10 cellular contexts compared by ENCODE assay signal in genomic region chr17:31310877-31311276, GRCh38. TPM values are rescaled to one million over a fixed set of nuclear protein-coding genes. Genes with fewer than 3 reads are reported as not detected.
DNase-seq lines count a peak whose midpoint lies in the region; ATAC-seq and TF ChIP-seq lines count a peak whose summit lies in the region.
"Had no signal": no experiment of that assay in that cellular context is flagged by ENCODE, and none has a peak within 500 bp of the region (broad histone marks: within the 10 kb centered on the region; RNA-seq: fewer than 3 reads in every experiment).

No MANE protein-coding gene starts in this region.

- peak overlapping the region; percentile 84 to 98 (median 92) for H3K27ac Mint-ChIP-seq in CD8-positive, alpha-beta memory T cell
- peak overlapping the region; percentile 90 to 93 for H3K27ac Mint-ChIP-seq in natural killer cell treated with Interleukin-12 subunit alpha and Interleukin-12 subunit beta and Interleukin-15 and Interleukin-18, amount 100 ng/mL, for 72 hours

- H3K9me3 Mint-ChIP-seq in CD8-positive, alpha-beta memory T cell: no peaks in the 10 kb centered on the region
- no peaks in the 10 kb centered on the region for H3K9me3 Mint-ChIP-seq in natural killer cell treated with Interleukin-12 subunit alpha and Interleukin-12 subunit beta and Interleukin-15 and Interleukin-18, amount 100 ng/mL, for 72 hours
- H3K9me3 Mint-ChIP-seq: brain had no signal

- peak overlapping the region; percentile 83 for H3K4me3 ChIP-seq in CD8-positive, alpha-beta memory T cell (ENCODE audit: low read length)
- no peak overlapping the region for H3K4me3 ChIP-seq in gastroesophageal sphincter

- H3K36me3 Mint-ChIP-seq in CD8-positive, alpha-beta memory T cell: peaks cover 5 to 55% (median 12%) of the 10 kb centered on the region in 3 donors
- peaks cover 5% of the 10 kb centered on the region for H3K36me3 Mint-ChIP-seq in natural killer cell treated with Interleukin-12 subunit alpha and Interleukin-12 subunit beta and Interleukin-15 and Interleukin-18, amount 100 ng/mL, for 72 hours

- H3K27me3 Mint-ChIP-seq in CD8-positive, alpha-beta memory T cell: no peaks in the 10 kb centered on the region
- no peaks in the 10 kb centered on the region for H3K27me3 Mint-ChIP-seq in natural killer cell treated with Interleukin-12 subunit alpha and Interleukin-12 subunit beta and Interleukin-15 and Interleukin-18, amount 100 ng/mL, for 72 hours
- H3K27me3 Mint-ChIP-seq: brain had no signal

- peak overlapping the region; percentile 84 to 97 (median 92) for H3K4me3 Mint-ChIP-seq in CD8-positive, alpha-beta memory T cell
- peak overlapping the region; percentile 79 for H3K4me3 Mint-ChIP-seq in natural killer cell treated with Interleukin-12 subunit alpha and Interleukin-12 subunit beta and Interleukin-15 and Interleukin-18, amount 100 ng/mL, for 72 hours
- H3K4me3 Mint-ChIP-seq: brain had no signal

- no peak for TF ChIP-seq CTCF in gastroesophageal sphincter (IDR thresholded peaks at IDR 0.05)

- peak overlapping the region; percentile 3 for H3K27ac ChIP-seq in CD8-positive, alpha-beta memory T cell (ENCODE audit: low read depth, low read length)
- no peak overlapping the region for H3K27ac ChIP-seq in gastroesophageal sphincter

- no peak for TF ChIP-seq EP300 in gastroesophageal sphincter (IDR thresholded peaks at IDR 0.05)

- H3K27me3 ChIP-seq in CD8-positive, alpha-beta memory T cell (ENCODE audit: insufficient read depth, low read length, poor library complexity, severe bottlenecking): no peaks in the 10 kb centered on the region
- no peaks in the 10 kb centered on the region for H3K27me3 ChIP-seq in gastroesophageal sphincter

- peaks cover 59 to 72% (median 63%) of the 10 kb centered on the region in 3 donors for H3K4me1 Mint-ChIP-seq in CD8-positive, alpha-beta memory T cell
- peaks cover 35 to 61% of the 10 kb centered on the region in 2 donors for H3K4me1 Mint-ChIP-seq in natural killer cell treated with Interleukin-12 subunit alpha and Interleukin-12 subunit beta and Interleukin-15 and Interleukin-18, amount 100 ng/mL, for 72 hours (ENCODE audit: low read depth in 2 of 2)
- H3K4me1 Mint-ChIP-seq: brain had no signal

- H3K4me1 ChIP-seq in CD8-positive, alpha-beta memory T cell (ENCODE audit: insufficient read depth, low read length): peaks cover 57% of the 10 kb centered on the region
- H3K4me1 ChIP-seq in gastroesophageal sphincter: no peaks in the 10 kb centered on the region

- H3K9me3 ChIP-seq in CD8-positive, alpha-beta memory T cell (ENCODE audit: low read length): no peaks in the 10 kb centered on the region
- H3K9me3 ChIP-seq in gastroesophageal sphincter: no peaks in the 10 kb centered on the region

- H3K36me3 ChIP-seq in CD8-positive, alpha-beta memory T cell (ENCODE audit: insufficient read depth, low read length): no peaks in the 10 kb centered on the region
- H3K36me3 ChIP-seq in gastroesophageal sphincter: no peaks in the 10 kb centered on the region

- WGBS in gastroesophageal sphincter (ENCODE audit: low coverage in 1 of 2), 2 donors: 67 to 73% methylated on average over 7 of the region's 7 CpGs

- POLR2A ChIA-PET in CD8-positive, alpha-beta memory T cell (lab: Charles Lee): interaction anchor here (0.6 to 1.3 kb wide), 5 partner anchors 8 to 17 kb away, joined by 3 to 7 read pairs (median 4); partner anchors contain the start of gene EVI2A

- TF ChIP-seq POLR2A in GM19193 (IDR thresholded peaks at IDR 0.05; ENCODE audit: extremely low read depth, insufficient read depth, insufficient read length) (peak; percentile 9), gastroesophageal sphincter (IDR thresholded peaks at IDR 0.05) (no peak)

- ATAC-seq in natural killer cell treated with Interleukin-12 subunit alpha and Interleukin-12 subunit beta and Interleukin-15 and Interleukin-18, amount 100 ng/mL, for 72 hours: peak in 1 of 2 donors; percentile 41
- ATAC-seq in HG03521 (IDR thresholded peaks at IDR 0.05; ENCODE audit: unreplicated experiment) (no peak), gastroesophageal sphincter (no peak)

- CTCF ChIA-PET in CD8-positive, alpha-beta memory T cell (lab: Charles Lee): interaction anchor here (1.2 to 1.6 kb wide), 2 partner anchors 8 to 9 kb away, joined by 3 to 5 read pairs; no protein-coding TSS in a partner anchor

- DNase-seq in CD8-positive, alpha-beta memory T cell: no peak
- peak; percentile 29 to 42 for DNase-seq in activated T-cell treated with anti-CD3 and anti-CD28 coated beads, Interleukin-2, amount 50 U/mL, for 48 hours
- DNase-seq in natural killer cell treated with Interleukin-12 subunit alpha and Interleukin-12 subunit beta and Interleukin-15 and Interleukin-18, amount 100 ng/mL, for 72 hours (ENCODE audit: low spot score): no peak
- no peak for DNase-seq in NCI-H1417 (lab: John Stamatoyannopoulos, UW)
- DNase-seq: DMS 273 treated with DMSO at 0.1 percent for 48 hours, SHP77 treated with DMSO at 0.1 percent for 48 hours had no signal

RNA-seq across cellular contexts. Expression of gene EVI2B, which starts 3.0 kb away (rescaled TPM):
- total RNA-seq in CD8-positive, alpha-beta memory T cell: 10 to 100 TPM; 29.8 to 32.7 TPM
- polyA plus RNA-seq in CD8-positive, alpha-beta memory T cell: 97.4 TPM
- 10 to 100 TPM; 16.3 to 28.0 TPM for total RNA-seq in natural killer cell treated with Interleukin-12 subunit alpha and Interleukin-12 subunit beta and Interleukin-15 and Interleukin-18, amount 100 ng/mL, for 72 hours
- total RNA-seq in gastroesophageal sphincter: 10 to 100 TPM in 2 of 4 donors, 1 to 10 TPM in 2; 3.1 to 12.7 (median 8.9) TPM

RNA-seq across cellular contexts. Expression of gene EVI2A, which starts 10.5 kb away (rescaled TPM):
- 10 to 100 TPM; 40.3 to 41.5 TPM for total RNA-seq in CD8-positive, alpha-beta memory T cell
- 50.4 TPM for polyA plus RNA-seq in CD8-positive, alpha-beta memory T cell
- 10 to 100 TPM in 1 of 2 donors, 1 to 10 TPM in 1; 6.2 to 13.8 TPM for total RNA-seq in natural killer cell treated with Interleukin-12 subunit alpha and Interleukin-12 subunit beta and Interleukin-15 and Interleukin-18, amount 100 ng/mL, for 72 hours
- 10 to 100 TPM in 1 of 4 donors, 1 to 10 TPM in 2, under 1 TPM in 1; 0.31 to 13.6 (median 5.3) TPM for total RNA-seq in gastroesophageal sphincter

RNA-seq across cellular contexts. Expression of gene OMG, which starts 13.8 kb away (rescaled TPM):
- total RNA-seq in CD8-positive, alpha-beta memory T cell: under 1 TPM; 0.13 to 0.18 TPM
- polyA plus RNA-seq in CD8-positive, alpha-beta memory T cell: not detected
- total RNA-seq in natural killer cell treated with Interleukin-12 subunit alpha and Interleukin-12 subunit beta and Interleukin-15 and Interleukin-18, amount 100 ng/mL, for 72 hours: 1 to 10 TPM in 1 of 2 donors, under 1 TPM in 1; 0.48 to 1.4 TPM
- total RNA-seq in gastroesophageal sphincter: not detected

Comparison
In these comparisons a context has a peak if more than half of its experiments do, and no peak if none do; other contexts are left out.
1. DNase-seq: peak in activated T-cell treated with anti-CD3 and anti-CD28 coated beads, Interleukin-2, amount 50 U/mL, for 48 hours (2 of 2); none in CD8-positive, alpha-beta memory T cell (0 of 5), natural killer cell treated with Interleukin-12 subunit alpha and Interleukin-12 subunit beta and Interleukin-15 and Interleukin-18, amount 100 ng/mL, for 72 hours (single experiment) and NCI-H1417 (0 of 3).